Comparison of ENCODE assay signal across 8 cellular contexts in the genomic region with DNA sequence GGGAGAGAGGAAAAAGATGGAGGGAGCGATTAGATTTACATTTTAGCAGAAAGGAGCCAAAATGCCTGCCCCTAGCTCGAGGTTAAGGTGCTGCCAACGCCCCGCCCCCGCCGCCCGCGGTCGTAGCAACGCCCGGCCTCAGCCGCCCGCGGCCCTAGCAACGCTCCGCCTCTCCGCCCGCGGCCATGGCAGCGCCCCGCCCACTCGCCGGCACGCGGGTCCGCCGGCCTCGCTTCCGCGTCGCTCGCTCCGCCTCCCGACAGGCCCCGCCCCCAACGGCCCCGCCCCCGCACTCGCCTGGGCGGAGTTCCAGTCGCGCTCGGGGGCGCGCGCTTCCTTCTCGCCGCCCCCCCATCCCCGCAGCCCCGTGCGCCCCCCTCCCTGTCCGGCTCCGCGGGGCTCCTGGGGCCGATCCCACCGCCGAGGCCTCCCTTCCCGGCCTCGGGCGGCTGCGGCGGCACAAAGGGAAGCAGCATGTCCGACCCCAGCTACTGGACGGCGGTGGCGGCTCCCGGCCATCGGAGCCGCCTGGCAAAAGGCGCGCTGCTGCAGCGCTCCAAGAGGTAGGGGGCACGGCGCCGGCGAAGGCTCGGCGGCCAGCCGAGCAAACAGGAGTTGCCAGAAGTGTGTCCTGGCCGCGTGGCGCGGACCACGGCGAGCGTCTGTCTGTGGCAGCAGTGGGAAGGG. TPM values are rescaled to one million over a fixed set of nuclear protein-coding genes. Genes with fewer than 3 reads are reported as not detected.
DNase-seq lines count a peak whose midpoint lies in the region; ATAC-seq and TF ChIP-seq lines count a peak whose summit lies in the region.

No MANE protein-coding gene starts in this region.

- intact Hi-C loops in activated CD4-positive, alpha-beta T cell treated with anti-CD3 and anti-CD28 coated beads, Interleukin-2, amount 10 ng/mL, durations not matched to agents 24 days and 14 days (cut with micrococcal nuclease) = no loop called here
- intact Hi-C loops in left lung (cut with DNase I) = no loop called here

- H3K27me3 Mint-ChIP-seq in activated CD4-positive, alpha-beta T cell treated with anti-CD3 and anti-CD28 coated beads, Interleukin-2, amount 10 ng/mL, durations not matched to agents 24 days and 14 days = no peaks in the 10 kb centered on the region

- TF ChIP-seq CTCF in AG04450 (IDR thresholded peaks at IDR 0.05; ENCODE audit: low read depth, low read length) (peak; percentile 12; the same call in 1 of the 2 replicates), coronary artery (IDR thresholded peaks at IDR 0.05) (no peak), left lung (IDR thresholded peaks at IDR 0.05) (no peak)

- H3K4me3 ChIP-seq in AG04450 (ENCODE audit: low read depth, low read length) (peak overlapping the region; percentile 72), coronary artery (peak overlapping the region; percentile 72), left lung (peak overlapping the region; percentile 61 to 68)

- peaks cover 0 to 51% of the 10 kb centered on the region in 2 donors for H3K36me3 ChIP-seq in left lung

- POLR2A ChIA-PET in AG04450 (lab: Yijun Ruan, JAX) = no interaction called here

- ATAC-seq in GM18909 (IDR thresholded peaks at IDR 0.05; ENCODE audit: poor library complexity, unreplicated experiment) = peak; percentile 88
- ATAC-seq in HG03342 (IDR thresholded peaks at IDR 0.05; ENCODE audit: unreplicated experiment) = peak; percentile 86
- ATAC-seq in left lung = peak; percentile 96

- H3K27me3 ChIP-seq in AG04450 (ENCODE audit: control insufficient read depth, insufficient read depth, low read length) (no peaks in the 10 kb centered on the region), left lung (no peaks in the 10 kb centered on the region)

- H3K4me1 Mint-ChIP-seq in activated CD4-positive, alpha-beta T cell treated with anti-CD3 and anti-CD28 coated beads, Interleukin-2, amount 10 ng/mL, durations not matched to agents 24 days and 14 days = peaks cover 32% of the 10 kb centered on the region

- peaks cover 21% of the 10 kb centered on the region for H3K36me3 Mint-ChIP-seq in activated CD4-positive, alpha-beta T cell treated with anti-CD3 and anti-CD28 coated beads, Interleukin-2, amount 10 ng/mL, durations not matched to agents 24 days and 14 days (ENCODE audit: low read depth)

- peak overlapping the region; percentile 97 for H3K27ac Mint-ChIP-seq in activated CD4-positive, alpha-beta T cell treated with anti-CD3 and anti-CD28 coated beads, Interleukin-2, amount 10 ng/mL, durations not matched to agents 24 days and 14 days

- H3K27ac ChIP-seq in AG04450 (ENCODE audit: low read depth, low read length) (no peak overlapping the region), coronary artery (peak overlapping the region; percentile 14 to 63), left lung (peak overlapping the region; percentile 5 to 66)

- H3K9me3 Mint-ChIP-seq in activated CD4-positive, alpha-beta T cell treated with anti-CD3 and anti-CD28 coated beads, Interleukin-2, amount 10 ng/mL, durations not matched to agents 24 days and 14 days = no peaks in the 10 kb centered on the region

- H3K9me3 ChIP-seq in AG04450 (ENCODE audit: control insufficient read depth, insufficient read depth, low read length) (no peaks in the 10 kb centered on the region), left lung (no peaks in the 10 kb centered on the region)

- CTCF ChIA-PET in AG04450 (lab: Charles Lee) = no interaction called here

- peak overlapping the region; percentile 85 for H3K4me3 Mint-ChIP-seq in activated CD4-positive, alpha-beta T cell treated with anti-CD3 and anti-CD28 coated beads, Interleukin-2, amount 10 ng/mL, durations not matched to agents 24 days and 14 days

- DNase-seq in AG04450 (ENCODE audit: low read depth, low spot score) = no peak
- peak; percentile 79 to 87 for DNase-seq in NCI-H524 (lab: John Stamatoyannopoulos, UW)
- DNase-seq in activated CD4-positive, alpha-beta T cell treated with anti-CD3 and anti-CD28 coated beads, Interleukin-2, amount 10 ng/mL, durations not matched to agents 24 days and 14 days = peak; percentile 99
- DNase-seq in coronary artery (ENCODE audit: low spot score) = no peak
- peak; percentile 93 to 99 for DNase-seq in left lung
- peak; percentile 92 for DNase-seq in stimulated activated CD4-positive, alpha-beta T cell treated with anti-CD3 and anti-CD28 coated beads, Interleukin-1b, Interleukin-23, amount 100 ng/mL, for 48 hours

- H3K4me1 ChIP-seq in left lung = peaks cover 8 to 50% of the 10 kb centered on the region in 2 donors

RNA-seq across cellular contexts. Expression of gene MAST3, which starts 20.3 kb away (rescaled TPM):
- polyA plus RNA-seq in AG04450 (2011; rRNA removed) = 2.1 and 2.5 TPM in 2 replicates
- 4.1 and 6.8 TPM in 2 replicates for polyA minus RNA-seq in AG04450 (2011; rRNA and poly(A)+ RNA removed)
- total RNA-seq in activated CD4-positive, alpha-beta T cell treated with anti-CD3 and anti-CD28 coated beads, Interleukin-2, amount 10 ng/mL, durations not matched to agents 24 days and 14 days = 16.2 and 17.2 TPM in 2 replicates
- total RNA-seq in left lung = 10 to 100 TPM; 17.0 to 30.3 TPM

RNA-seq across cellular contexts. Expression of gene IL12RB1, which starts 31.1 kb away (rescaled TPM):
- 0.05 and 0.14 TPM in 2 replicates for polyA plus RNA-seq in AG04450 (2011; rRNA removed)
- not detected in 2 replicates for polyA minus RNA-seq in AG04450 (2011; rRNA and poly(A)+ RNA removed)
- 37.0 and 38.8 TPM in 2 replicates for total RNA-seq in activated CD4-positive, alpha-beta T cell treated with anti-CD3 and anti-CD28 coated beads, Interleukin-2, amount 10 ng/mL, durations not matched to agents 24 days and 14 days
- total RNA-seq in left lung = 1 to 10 TPM; 3.1 to 5.4 TPM

RNA-seq across cellular contexts. Expression of gene PIK3R2, which starts 35.1 kb away (rescaled TPM):
- polyA plus RNA-seq in AG04450 (2011; rRNA removed) = 19.7 and 23.3 TPM in 2 replicates
- polyA minus RNA-seq in AG04450 (2011; rRNA and poly(A)+ RNA removed) = 11.5 and 12.1 TPM in 2 replicates
- 19.6 and 20.7 TPM in 2 replicates for total RNA-seq in activated CD4-positive, alpha-beta T cell treated with anti-CD3 and anti-CD28 coated beads, Interleukin-2, amount 10 ng/mL, durations not matched to agents 24 days and 14 days
- 10 to 100 TPM; 34.1 to 35.3 TPM for total RNA-seq in left lung

RNA-seq across cellular contexts. Expression of gene IFI30, which starts 55.8 kb away (rescaled TPM):
- 6.9 and 8.1 TPM in 2 replicates for polyA plus RNA-seq in AG04450 (2011; rRNA removed)
- polyA minus RNA-seq in AG04450 (2011; rRNA and poly(A)+ RNA removed) = 1.3 and 1.6 TPM in 2 replicates
- total RNA-seq in activated CD4-positive, alpha-beta T cell treated with anti-CD3 and anti-CD28 coated beads, Interleukin-2, amount 10 ng/mL, durations not matched to agents 24 days and 14 days = 49.4 and 52.7 TPM in 2 replicates
- total RNA-seq in left lung = 100 to 1,000 TPM; 577 to 986 TPM

Comparison
In these comparisons a context has a peak if more than half of its experiments do, and no peak if none do; other contexts are left out.
1. DNase-seq: peak in NCI-H524 (2 of 2), activated CD4-positive, alpha-beta T cell treated with anti-CD3 and anti-CD28 coated beads, Interleukin-2, amount 10 ng/mL, durations not matched to agents 24 days and 14 days (single experiment), left lung (2 of 2) and stimulated activated CD4-positive, alpha-beta T cell treated with anti-CD3 and anti-CD28 coated beads, Interleukin-1b, Interleukin-23, amount 100 ng/mL, for 48 hours (single experiment); none in AG04450 (single experiment) and coronary artery (single experiment).
2. Peak in every context shown above with its lines, with median percentiles within 50 percentile points of each other: H3K4me3 ChIP-seq and ATAC-seq.